In the genomic region with DNA sequence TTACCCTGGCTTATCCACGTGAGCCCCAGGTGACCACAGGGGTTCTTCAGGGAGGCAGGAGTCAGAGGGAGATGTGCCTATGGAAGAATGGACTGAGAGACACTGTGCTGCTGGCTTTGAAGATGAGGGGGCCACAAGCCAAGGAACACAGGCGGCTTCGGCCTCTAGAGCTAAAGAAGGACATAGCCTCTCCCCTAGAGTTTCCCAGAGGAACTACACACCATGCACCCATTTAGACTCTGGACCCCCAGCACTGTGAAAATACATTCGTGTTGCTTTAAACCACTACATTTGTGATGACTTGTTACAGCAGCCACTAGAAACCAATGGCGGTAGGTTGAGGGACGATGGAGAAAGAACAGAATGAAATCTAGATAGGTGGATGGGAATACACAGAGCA, we compare ENCODE assay signal across 17 cellular contexts. TPM values are rescaled to one million over a fixed set of nuclear protein-coding genes. Genes with fewer than 3 reads are reported as not detected.
DNase-seq lines count a peak whose midpoint lies in the region; ATAC-seq and TF ChIP-seq lines count a peak whose summit lies in the region.
"Had no signal": no experiment of that assay in that cellular context is flagged by ENCODE, and none has a peak within 500 bp of the region (broad histone marks: within the 10 kb centered on the region; RNA-seq: fewer than 3 reads in every experiment).

No MANE protein-coding gene starts in this region.

- no peak overlapping the region for H3K27ac ChIP-seq in 22Rv1
- H3K27ac ChIP-seq: prostate gland had no signal

- TF ChIP-seq CTCF in 22Rv1 (IDR thresholded peaks at IDR 0.05) (peak; percentile 5; the same call in 1 of the 2 replicates), Calu3 (IDR thresholded peaks at IDR 0.05; ENCODE audit: unreplicated experiment) (no peak), endothelial cell (IDR thresholded peaks at IDR 0.05; ENCODE audit: unreplicated experiment) (peak; percentile 44)

- H3K27me3 Mint-ChIP-seq in Calu3 (ENCODE audit: unreplicated experiment) (no peaks in the 10 kb centered on the region), T-helper 17 cell (no peaks in the 10 kb centered on the region), endothelial cell (ENCODE audit: unreplicated experiment) (peaks cover 9% of the 10 kb centered on the region)

- H3K27ac Mint-ChIP-seq in Calu3 (ENCODE audit: unreplicated experiment) (peak overlapping the region; percentile 14), T-helper 17 cell (peak overlapping the region; percentile 84), endothelial cell (ENCODE audit: unreplicated experiment) (no peak overlapping the region)

- H3K4me3 Mint-ChIP-seq in Calu3 (ENCODE audit: low read depth, unreplicated experiment) (peak overlapping the region; percentile 11), T-helper 17 cell (no peak overlapping the region), endothelial cell (ENCODE audit: unreplicated experiment) (peak overlapping the region; percentile 89)

- H3K36me3 Mint-ChIP-seq in Calu3 (ENCODE audit: insufficient read depth, unreplicated experiment) (peaks cover 76% of the 10 kb centered on the region), T-helper 17 cell (ENCODE audit: low read depth) (peaks cover 6% of the 10 kb centered on the region), endothelial cell (ENCODE audit: low read depth, unreplicated experiment) (peaks cover 47% of the 10 kb centered on the region)

- DNase-seq in Calu3 = no peak
- no peak for DNase-seq in T-helper 17 cell
- DNase-seq in endothelial cell (ENCODE audit: low spot score) = no peak
- DNase-seq in amygdala (lab: John Stamatoyannopoulos, UW) = no peak
- no peak for DNase-seq in H4 (ENCODE audit: low spot score)
- DNase-seq in NCI-H69 (lab: John Stamatoyannopoulos, UW) = no peak
- no peak for DNase-seq in SK-N-DZ (ENCODE audit: low spot score)
- DNase-seq: activated CD4-positive, alpha-beta T cell treated with anti-CD3 and anti-CD28 coated beads for 1 hour; AML-193; head of caudate nucleus; IMR-90; left cardiac atrium; NCI-H446; stimulated activated CD4-positive, alpha-beta T cell treated with anti-CD3 and anti-CD28 coated beads, Interleukin-15, amount 100 ng/mL, for 24 hours; SW 1271 had no signal

- no peaks in the 10 kb centered on the region for H3K9me3 Mint-ChIP-seq in Calu3 (ENCODE audit: low read depth, unreplicated experiment)
- no peaks in the 10 kb centered on the region for H3K9me3 Mint-ChIP-seq in endothelial cell (ENCODE audit: unreplicated experiment)

- intact Hi-C loops in Calu3 (cut with micrococcal nuclease; ENCODE audit: unreplicated experiment) = no loop called here

- CTCF ChIA-PET in Calu3 (lab: Charles Lee) = no interaction called here

- no TSS peak for BruUV-seq in Calu3 (replicated peaks; lab: Mats Ljungman, UMichigan)

- peaks cover 20% of the 10 kb centered on the region for H3K4me1 Mint-ChIP-seq in Calu3 (ENCODE audit: low read depth, unreplicated experiment)
- H3K4me1 Mint-ChIP-seq in T-helper 17 cell = peaks cover 40% of the 10 kb centered on the region
- peaks cover 17% of the 10 kb centered on the region for H3K4me1 Mint-ChIP-seq in endothelial cell (ENCODE audit: unreplicated experiment)

- ATAC-seq in T-helper 17 cell = no peak
- ATAC-seq: left cardiac atrium had no signal

- no peaks in the 10 kb centered on the region for H3K9me3 ChIP-seq in T-helper 17 cell (ENCODE audit: control insufficient read depth, low read length, poor library complexity, severe bottlenecking)
- H3K9me3 ChIP-seq: prostate gland had no signal

RNA-seq across cellular contexts. Expression of a gene that starts 13.7 kb away (rescaled TPM):
- 30.7 and 40.6 TPM in 2 replicates for total RNA-seq in Calu3 (2022)
- total RNA-seq in T-helper 17 cell = 10 to 100 TPM; 31.8 to 36.0 TPM
- total RNA-seq in endothelial cell (ENCODE audit: unreplicated experiment) = 15.8 TPM
- total RNA-seq in H4 (2014; rRNA removed; shearing (Covaris generic)) = 16.0 and 19.0 TPM in 2 replicates
- 1.9 and 3.8 TPM in 2 replicates for polyA plus RNA-seq in SK-N-DZ (2014; cell fraction: cytosol; rRNA removed)
- polyA plus RNA-seq in SK-N-DZ (2014; cell fraction: nucleus; rRNA removed) = 1.3 and 3.4 TPM in 2 replicates

RNA-seq across cellular contexts. Expression of a gene that starts 14.0 kb away (rescaled TPM):
- total RNA-seq in Calu3 (2022) (116 and 124 TPM in 2 replicates), T-helper 17 cell (10 to 100 TPM; 46.8 to 62.4 TPM), endothelial cell (ENCODE audit: unreplicated experiment) (60.9 TPM)
- total RNA-seq in H4 (2014; rRNA removed; shearing (Covaris generic)) = 52.1 and 62.4 TPM in 2 replicates
- polyA plus RNA-seq in SK-N-DZ (2014; cell fraction: cytosol; rRNA removed) = 61.4 and 63.4 TPM in 2 replicates
- polyA plus RNA-seq in SK-N-DZ (2014; cell fraction: nucleus; rRNA removed) = 19.8 and 22.5 TPM in 2 replicates

RNA-seq across cellular contexts. Expression of a gene that starts 18.6 kb away (rescaled TPM):
- total RNA-seq in Calu3 (2022) (8.2 and 10.7 TPM in 2 replicates), T-helper 17 cell (100 to 1,000 TPM in 1 of 2 donors, 10 to 100 TPM in 1; 47.8 to 107 TPM), endothelial cell (ENCODE audit: unreplicated experiment) (0.90 TPM)
- 0.15 TPM in 1 of 2 replicates, not detected in the other for total RNA-seq in H4 (2014; rRNA removed; shearing (Covaris generic))
- not detected in 2 replicates for polyA plus RNA-seq in SK-N-DZ (2014; cell fraction: cytosol; rRNA removed)
- not detected in 2 replicates for polyA plus RNA-seq in SK-N-DZ (2014; cell fraction: nucleus; rRNA removed)

RNA-seq across cellular contexts. Expression of a gene that starts 37.8 kb away (rescaled TPM):
- 54.7 and 56.9 TPM in 2 replicates for total RNA-seq in Calu3 (2022)
- total RNA-seq in T-helper 17 cell = 10 to 100 TPM; 44.1 to 57.3 TPM
- 36.8 TPM for total RNA-seq in endothelial cell (ENCODE audit: unreplicated experiment)
- total RNA-seq in H4 (2014; rRNA removed; shearing (Covaris generic)) = 2.6 and 6.8 TPM in 2 replicates
- polyA plus RNA-seq in SK-N-DZ (2014; cell fraction: cytosol; rRNA removed) = 4.3 and 5.3 TPM in 2 replicates
- 10.3 and 15.1 TPM in 2 replicates for polyA plus RNA-seq in SK-N-DZ (2014; cell fraction: nucleus; rRNA removed)

RNA-seq across cellular contexts. Expression of a gene that starts 38.1 kb away (rescaled TPM):
- total RNA-seq in Calu3 (2022) (58.9 and 65.2 TPM in 2 replicates), T-helper 17 cell (10 to 100 TPM; 19.2 to 33.8 TPM), endothelial cell (ENCODE audit: unreplicated experiment) (48.2 TPM)
- total RNA-seq in H4 (2014; rRNA removed; shearing (Covaris generic)) = 12.8 and 13.4 TPM in 2 replicates
- polyA plus RNA-seq in SK-N-DZ (2014; cell fraction: cytosol; rRNA removed) = 4.9 TPM in 2 replicates
- polyA plus RNA-seq in SK-N-DZ (2014; cell fraction: nucleus; rRNA removed) = 8.1 and 13.5 TPM in 2 replicates
